In the genomic region with DNA sequence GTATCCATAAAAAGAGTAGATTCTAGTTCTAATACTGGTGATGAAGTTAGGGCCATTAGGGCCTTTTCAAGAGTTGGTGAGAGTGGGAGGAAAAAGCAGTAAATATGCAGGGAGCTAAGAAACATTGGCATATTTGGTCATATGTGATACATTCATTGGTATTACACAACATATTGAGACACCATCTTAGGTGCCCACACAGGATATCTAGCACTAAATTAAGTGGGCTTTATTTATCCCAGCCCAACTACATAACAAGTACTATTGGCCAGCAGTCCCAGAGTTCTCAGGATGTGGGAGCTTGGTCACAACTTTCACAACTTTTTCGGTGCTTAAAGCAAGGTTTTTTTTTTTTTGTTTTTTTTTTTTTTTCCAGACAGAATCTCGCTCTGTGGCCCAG, we compare ENCODE assay signal across 1 cellular context.
TF ChIP-seq lines count a peak whose summit lies in the region.

No MANE protein-coding gene starts in this region.

TF ChIP-seq in PFSK-1, 5 proteins besides CTCF, POLR2A, EP300 and RAD21 (continued from another document):
- peak; percentile 19; the same call in 1 of the 2 replicates for TF ChIP-seq POLR2AphosphoS5 (IDR thresholded peaks at IDR 0.05; ENCODE audit: low read depth, low read length)
